In the genomic region with DNA sequence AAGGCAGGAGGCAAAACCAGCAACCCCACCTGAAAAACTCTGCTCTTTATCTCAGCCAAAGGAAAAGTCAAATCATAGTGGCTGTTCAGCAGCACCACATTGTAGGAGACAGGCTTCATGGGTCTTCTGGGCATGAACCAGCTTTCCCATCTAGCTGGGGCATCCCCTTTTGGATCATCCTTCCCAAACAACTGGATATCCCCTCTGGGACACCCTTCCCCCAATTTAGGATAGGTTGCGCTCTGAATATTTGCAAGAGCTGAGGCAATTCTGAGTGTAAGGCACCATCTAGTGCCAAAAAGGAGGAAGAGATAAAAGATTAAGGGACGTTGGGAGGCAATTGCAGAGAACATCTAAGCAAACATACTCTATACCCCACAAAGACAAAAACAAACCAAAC, we compare ENCODE assay signal across 16 cellular contexts.
"Had no signal": no experiment of that assay in that cellular context is flagged by ENCODE, and none has a peak within 500 bp of the region (broad histone marks: within the 10 kb centered on the region; RNA-seq: fewer than 3 reads in every experiment).

No MANE protein-coding gene starts in this region.

- ATAC-seq: activated naive CD4-positive, alpha-beta T cell treated with anti-CD3 and anti-CD28 coated beads, Interleukin-2, amount 50 U/mL, for 72 hours; activated T-cell treated with anti-CD3 and anti-CD28 coated beads, Interleukin-2, amount 50 U/mL, for 4 hours; esophagus mucosa; psoas muscle; right lobe of liver; stimulated activated naive CD8-positive, alpha-beta T cell treated with anti-CD3 and anti-CD28 coated beads, Interleukin-15, amount 100 ng/mL, for 72 hours had no signal

- H3K27me3 ChIP-seq: cardiac muscle cell, right lobe of liver, testis had no signal

- H3K4me3 ChIP-seq: cardiac muscle cell, dorsolateral prefrontal cortex, psoas muscle, right lobe of liver, testis had no signal

- H3K9me3 ChIP-seq: right lobe of liver, testis had no signal

- H3K27ac Mint-ChIP-seq: activated naive CD4-positive, alpha-beta T cell treated with anti-CD3 and anti-CD28 coated beads, Interleukin-2, amount 50 U/mL, for 72 hours; immature natural killer cell; nephron; stimulated activated naive CD8-positive, alpha-beta T cell treated with anti-CD3 and anti-CD28 coated beads, Interleukin-15, amount 100 ng/mL, for 72 hours had no signal

- H3K4me3 Mint-ChIP-seq: activated T-cell treated with anti-CD3 and anti-CD28 coated beads, Interleukin-2, amount 50 U/mL, for 4 hours; immature natural killer cell; nephron; stimulated activated naive CD8-positive, alpha-beta T cell treated with anti-CD3 and anti-CD28 coated beads, Interleukin-15, amount 100 ng/mL, for 72 hours had no signal

- H3K36me3 ChIP-seq: cardiac muscle cell, right lobe of liver had no signal

- H3K4me1 ChIP-seq: psoas muscle, right lobe of liver, testis had no signal

- H3K4me1 Mint-ChIP-seq: immature natural killer cell; nephron; stimulated activated naive CD8-positive, alpha-beta T cell treated with anti-CD3 and anti-CD28 coated beads, Interleukin-15, amount 100 ng/mL, for 72 hours had no signal

- DNase-seq: activated CD4-positive, CD25-positive, alpha-beta regulatory T cell treated with anti-CD3 and anti-CD28 coated beads, Interleukin-2, amount 50 U/mL, for 72 hours; activated effector memory CD4-positive, alpha-beta T cell treated with Interleukin-2 at 50 U/mL for 16 hours; activated T-cell treated with anti-CD3 and anti-CD28 coated beads, Interleukin-2, amount 50 U/mL, for 4 hours; dorsolateral prefrontal cortex; immature natural killer cell; mesenchymal stem cell; occipital lobe; psoas muscle; stimulated activated naive CD8-positive, alpha-beta T cell treated with anti-CD3 and anti-CD28 coated beads, Interleukin-15, amount 100 ng/mL, for 72 hours; T-helper 9 cell; testis had no signal

- H3K27ac ChIP-seq: cardiac muscle cell, psoas muscle, right lobe of liver, testis had no signal
